In genomic region chr9:23672121-23672520, GRCh38 we compare ENCODE assay signal across 18 cellular contexts.
DNase-seq lines count a peak whose midpoint lies in the region; ATAC-seq and TF ChIP-seq lines count a peak whose summit lies in the region.
"Had no signal": no experiment of that assay in that cellular context is flagged by ENCODE, and none has a peak within 500 bp of the region (broad histone marks: within the 10 kb centered on the region; RNA-seq: fewer than 3 reads in every experiment).

No MANE protein-coding gene starts in this region.

- H3K9me3 ChIP-seq in WERI-Rb-1 (ENCODE audit: severe bottlenecking): no peaks in the 10 kb centered on the region
- H3K9me3 ChIP-seq: A549 had no signal

- H3K27ac ChIP-seq in WERI-Rb-1: no peak overlapping the region
- H3K27ac ChIP-seq: 22Rv1, A549, C4-2B had no signal

- ATAC-seq in GM18519 (IDR thresholded peaks at IDR 0.05; ENCODE audit: low FRiP score, unreplicated experiment): no peak
- ATAC-seq: A549, HCT116 had no signal

- peaks cover 14% of the 10 kb centered on the region for H3K36me3 ChIP-seq in WERI-Rb-1

- no peak for TF ChIP-seq CTCF in WERI-Rb-1 (IDR thresholded peaks at IDR 0.05; ENCODE audit: low read depth, low read length)

- no peaks in the 10 kb centered on the region for H3K27me3 ChIP-seq in WERI-Rb-1 (ENCODE audit: insufficient read depth, low read depth, severe bottlenecking)

- intact Hi-C loops in head of caudate nucleus (cut with DNase I): no loop called here

- peak; percentile 81 for DNase-seq in DMS 273 (lab: John Stamatoyannopoulos, UW; ENCODE audit: unreplicated experiment)
- DNase-seq in NCI-H2171 treated with DMSO at 0.1 percent for 48 hours (lab: John Stamatoyannopoulos, UW): peak; percentile 68
- DNase-seq in NCI-H82 (lab: John Stamatoyannopoulos, UW): peak; percentile 73
- peak; percentile 30 for DNase-seq in WERI-Rb-1
- no peak for DNase-seq in amniotic stem cell (lab: John Stamatoyannopoulos, UW)
- DNase-seq in head of caudate nucleus: no peak
- no peak for DNase-seq in NCI-H2196 (lab: John Stamatoyannopoulos, UW; ENCODE audit: unreplicated experiment)
- DNase-seq: AML-193; CD4-positive, alpha-beta memory T cell; GOT3; H7; HFFc6; IMR-90 had no signal

- H3K4me3 ChIP-seq in WERI-Rb-1 (ENCODE audit: low read depth, low read length): no peak overlapping the region
- H3K4me3 ChIP-seq: A549 had no signal

Comparison
In these comparisons a context has a peak if more than half of its experiments do, and no peak if none do; other contexts are left out.
1. DNase-seq: peak in DMS 273 (single experiment), NCI-H2171 treated with DMSO at 0.1 percent for 48 hours (single experiment), NCI-H82 (single experiment) and WERI-Rb-1 (single experiment); none in amniotic stem cell (single experiment), head of caudate nucleus (0 of 42) and NCI-H2196 (single experiment).